Comparison of ENCODE assay signal across 23 cellular contexts in the genomic region with DNA sequence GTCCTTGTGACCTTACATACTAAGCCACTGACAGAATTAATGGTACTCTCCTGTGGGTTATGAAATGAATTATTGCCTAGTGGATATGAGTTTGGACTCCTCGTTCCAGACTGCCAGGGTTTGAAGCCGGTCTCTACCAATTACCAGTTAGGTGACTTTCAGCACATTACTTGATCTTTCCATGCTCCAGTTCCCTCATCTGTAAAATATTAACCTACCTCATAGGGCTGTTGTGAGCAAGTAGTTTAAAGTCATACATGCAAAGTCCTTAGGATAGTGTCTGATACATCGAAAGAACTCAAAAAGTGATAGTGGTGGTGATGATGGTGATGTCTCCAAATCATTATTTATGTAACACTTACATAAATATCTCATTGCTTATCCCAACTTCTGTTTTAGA.
"Had no signal": no experiment of that assay in that cellular context is flagged by ENCODE, and none has a peak within 500 bp of the region (broad histone marks: within the 10 kb centered on the region; RNA-seq: fewer than 3 reads in every experiment).

No MANE protein-coding gene starts in this region.

- H3K9me3 ChIP-seq: neutrophil, pancreas, right lobe of liver, transverse colon, upper lobe of right lung, vagina had no signal

- H3K4me1 ChIP-seq: esophagus muscularis mucosa, foreskin keratinocyte, gastroesophageal sphincter, heart right ventricle, pancreas, right lobe of liver, transverse colon, upper lobe of right lung, vagina had no signal

- H3K36me3 ChIP-seq: esophagus muscularis mucosa, gastroesophageal sphincter, heart right ventricle, neutrophil, pancreas, right lobe of liver, transverse colon, upper lobe of right lung, vagina had no signal

- DNase-seq: effector memory CD4-positive, alpha-beta T cell; foreskin keratinocyte; glutamatergic neuron; heart right ventricle; hippocampal formation; kidney glomerular epithelial cell; natural killer cell; pancreas; right lobe of liver; small intestine; stimulated activated CD4-positive, alpha-beta T cell treated with anti-CD3 and anti-CD28 coated beads, Interleukin-15, amount 100 ng/mL, for 24 hours; stimulated activated CD4-positive, alpha-beta T cell treated with anti-CD3 and anti-CD28 coated beads, Interleukin-2, amount 100 ng/mL, for 48 hours; stimulated activated naive B cell treated with anti-CD40 and anti-IgM and Interleukin-4, amounts not matched to agents 10 μg/mL and 1 μg/mL and 100 μg/mL, for 72 hours; transverse colon; upper lobe of right lung had no signal

- H3K27ac ChIP-seq: esophagus muscularis mucosa, foreskin keratinocyte, gastroesophageal sphincter, heart right ventricle, neutrophil, pancreas, right lobe of liver, transverse colon, upper lobe of right lung, vagina had no signal

- H3K4me3 ChIP-seq: esophagus muscularis mucosa, gastroesophageal sphincter, heart right ventricle, lung, pancreas, right lobe of liver, transverse colon, upper lobe of right lung, vagina had no signal

- FAIRE-seq: endothelial cell of umbilical vein, islet of Langerhans, pancreas, small intestine had no signal

- H3K27me3 ChIP-seq: esophagus muscularis mucosa, foreskin keratinocyte, gastroesophageal sphincter, heart right ventricle, neutrophil, pancreas, right lobe of liver, transverse colon, upper lobe of right lung, vagina had no signal

- ATAC-seq: foreskin keratinocyte; gastroesophageal sphincter; heart right ventricle; left lobe of liver; natural killer cell; pancreas; right lobe of liver; stimulated activated naive B cell treated with anti-CD40 and anti-IgM and Interleukin-4, amounts not matched to agents 10 μg/mL and 1 μg/mL and 100 μg/mL, for 72 hours; upper lobe of right lung had no signal
